ENCODE assay signal across 1 cellular context in genomic region chr2:237627463-237628321, GRCh38.
A peak's percentile ranks its signal among the peaks of the same experiment; 100 is the strongest.
TF ChIP-seq lines count a peak whose summit lies in the region.

LRRFIP1 (plus strand) TSS chr2:237627587; CDS start chr2:237627645, 58 bp downstream.

TF ChIP-seq in HepG2, 621 proteins besides CTCF, POLR2A, EP300 and RAD21 (continued from another document and continues in another):
- TF ChIP-seq, protein P1, sequence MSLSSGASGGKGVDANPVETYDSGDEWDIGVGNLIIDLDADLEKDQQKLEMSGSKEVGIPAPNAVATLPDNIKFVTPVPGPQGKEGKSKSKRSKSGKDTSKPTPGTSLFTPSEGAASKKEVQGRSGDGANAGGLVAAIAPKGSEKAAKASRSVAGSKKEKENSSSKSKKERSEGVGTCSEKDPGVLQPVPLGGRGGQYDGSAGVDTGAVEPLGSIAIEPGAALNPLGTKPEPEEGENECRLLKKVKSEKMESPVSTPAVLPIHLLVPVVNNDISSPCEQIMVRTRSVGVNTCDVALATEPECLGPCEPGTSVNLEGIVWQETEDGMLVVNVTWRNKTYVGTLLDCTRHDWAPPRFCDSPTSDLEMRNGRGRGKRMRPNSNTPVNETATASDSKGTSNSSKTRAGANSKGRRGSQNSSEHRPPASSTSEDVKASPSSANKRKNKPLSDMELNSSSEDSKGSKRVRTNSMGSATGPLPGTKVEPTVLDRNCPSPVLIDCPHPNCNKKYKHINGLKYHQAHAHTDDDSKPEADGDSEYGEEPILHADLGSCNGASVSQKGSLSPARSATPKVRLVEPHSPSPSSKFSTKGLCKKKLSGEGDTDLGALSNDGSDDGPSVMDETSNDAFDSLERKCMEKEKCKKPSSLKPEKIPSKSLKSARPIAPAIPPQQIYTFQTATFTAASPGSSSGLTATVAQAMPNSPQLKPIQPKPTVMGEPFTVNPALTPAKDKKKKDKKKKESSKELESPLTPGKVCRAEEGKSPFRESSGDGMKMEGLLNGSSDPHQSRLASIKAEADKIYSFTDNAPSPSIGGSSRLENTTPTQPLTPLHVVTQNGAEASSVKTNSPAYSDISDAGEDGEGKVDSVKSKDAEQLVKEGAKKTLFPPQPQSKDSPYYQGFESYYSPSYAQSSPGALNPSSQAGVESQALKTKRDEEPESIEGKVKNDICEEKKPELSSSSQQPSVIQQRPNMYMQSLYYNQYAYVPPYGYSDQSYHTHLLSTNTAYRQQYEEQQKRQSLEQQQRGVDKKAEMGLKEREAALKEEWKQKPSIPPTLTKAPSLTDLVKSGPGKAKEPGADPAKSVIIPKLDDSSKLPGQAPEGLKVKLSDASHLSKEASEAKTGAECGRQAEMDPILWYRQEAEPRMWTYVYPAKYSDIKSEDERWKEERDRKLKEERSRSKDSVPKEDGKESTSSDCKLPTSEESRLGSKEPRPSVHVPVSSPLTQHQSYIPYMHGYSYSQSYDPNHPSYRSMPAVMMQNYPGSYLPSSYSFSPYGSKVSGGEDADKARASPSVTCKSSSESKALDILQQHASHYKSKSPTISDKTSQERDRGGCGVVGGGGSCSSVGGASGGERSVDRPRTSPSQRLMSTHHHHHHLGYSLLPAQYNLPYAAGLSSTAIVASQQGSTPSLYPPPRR (CRISPR knock-in tag; IDR thresholded peaks at IDR 0.05; ENCODE audit: borderline replicate concordance), result no peak
- TF ChIP-seq, protein P2, sequence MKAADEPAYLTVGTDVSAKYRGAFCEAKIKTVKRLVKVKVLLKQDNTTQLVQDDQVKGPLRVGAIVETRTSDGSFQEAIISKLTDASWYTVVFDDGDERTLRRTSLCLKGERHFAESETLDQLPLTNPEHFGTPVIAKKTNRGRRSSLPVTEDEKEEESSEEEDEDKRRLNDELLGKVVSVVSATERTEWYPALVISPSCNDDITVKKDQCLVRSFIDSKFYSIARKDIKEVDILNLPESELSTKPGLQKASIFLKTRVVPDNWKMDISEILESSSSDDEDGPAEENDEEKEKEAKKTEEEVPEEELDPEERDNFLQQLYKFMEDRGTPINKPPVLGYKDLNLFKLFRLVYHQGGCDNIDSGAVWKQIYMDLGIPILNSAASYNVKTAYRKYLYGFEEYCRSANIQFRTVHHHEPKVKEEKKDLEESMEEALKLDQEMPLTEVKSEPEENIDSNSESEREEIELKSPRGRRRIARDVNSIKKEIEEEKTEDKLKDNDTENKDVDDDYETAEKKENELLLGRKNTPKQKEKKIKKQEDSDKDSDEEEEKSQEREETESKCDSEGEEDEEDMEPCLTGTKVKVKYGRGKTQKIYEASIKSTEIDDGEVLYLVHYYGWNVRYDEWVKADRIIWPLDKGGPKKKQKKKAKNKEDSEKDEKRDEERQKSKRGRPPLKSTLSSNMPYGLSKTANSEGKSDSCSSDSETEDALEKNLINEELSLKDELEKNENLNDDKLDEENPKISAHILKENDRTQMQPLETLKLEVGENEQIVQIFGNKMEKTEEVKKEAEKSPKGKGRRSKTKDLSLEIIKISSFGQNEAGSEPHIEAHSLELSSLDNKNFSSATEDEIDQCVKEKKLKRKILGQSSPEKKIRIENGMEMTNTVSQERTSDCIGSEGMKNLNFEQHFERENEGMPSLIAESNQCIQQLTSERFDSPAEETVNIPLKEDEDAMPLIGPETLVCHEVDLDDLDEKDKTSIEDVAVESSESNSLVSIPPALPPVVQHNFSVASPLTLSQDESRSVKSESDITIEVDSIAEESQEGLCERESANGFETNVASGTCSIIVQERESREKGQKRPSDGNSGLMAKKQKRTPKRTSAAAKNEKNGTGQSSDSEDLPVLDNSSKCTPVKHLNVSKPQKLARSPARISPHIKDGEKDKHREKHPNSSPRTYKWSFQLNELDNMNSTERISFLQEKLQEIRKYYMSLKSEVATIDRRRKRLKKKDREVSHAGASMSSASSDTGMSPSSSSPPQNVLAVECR (CRISPR knock-in tag; IDR thresholded peaks at IDR 0.05; ENCODE audit: borderline replicate concordance), result peak; percentile 34; the same call in 1 of the 2 replicates
- TF ChIP-seq ZNF770 (CRISPR knock-in tag; IDR thresholded peaks at IDR 0.05) (peak; percentile 39; the same call in 1 of the 2 replicates), ZKSCAN8 (CRISPR knock-in tag; IDR thresholded peaks at IDR 0.05; ENCODE audit: borderline replicate concordance) (no peak), ZNF44 (CRISPR knock-in tag; IDR thresholded peaks at IDR 0.05) (no peak), TOPORS (CRISPR knock-in tag; IDR thresholded peaks at IDR 0.05) (peak; percentile 62; the same call in 1 of the 2 replicates), ZNF138 (CRISPR knock-in tag; IDR thresholded peaks at IDR 0.05; ENCODE audit: low read depth) (no peak), ZNF816 (CRISPR knock-in tag; IDR thresholded peaks at IDR 0.05; ENCODE audit: borderline replicate concordance) (peak; percentile 52; the same call in 1 of the 2 replicates), KMT2A (CRISPR knock-in tag; IDR thresholded peaks at IDR 0.05) (no peak), MYC (CRISPR knock-in tag; IDR thresholded peaks at IDR 0.05; ENCODE audit: borderline replicate concordance) (peak; percentile 64), ATF5 (CRISPR knock-in tag; IDR thresholded peaks at IDR 0.05; ENCODE audit: low read depth) (no peak), TEAD3 (CRISPR knock-in tag; optimal IDR thresholded peaks at IDR 0.05; ENCODE audit: borderline replicate concordance) (peak; percentile 41), ZNF337 (CRISPR knock-in tag; IDR thresholded peaks at IDR 0.05; ENCODE audit: borderline replicate concordance, low read depth) (no peak), ZFX (CRISPR knock-in tag; IDR thresholded peaks at IDR 0.05; ENCODE audit: low read depth) (peak; percentile 78), ZNF446 (CRISPR knock-in tag; IDR thresholded peaks at IDR 0.05) (no peak), UBTF (CRISPR knock-in tag; IDR thresholded peaks at IDR 0.05) (peak; percentile 39; the same call in 1 of the 2 replicates), FOXA3 (CRISPR knock-in tag; IDR thresholded peaks at IDR 0.05) (no peak), MLLT10 (CRISPR knock-in tag; IDR thresholded peaks at IDR 0.05) (no peak), ETV5 (CRISPR knock-in tag; IDR thresholded peaks at IDR 0.05; ENCODE audit: borderline replicate concordance) (peak; percentile 7; the same call in 1 of the 2 replicates), KDM2A (CRISPR knock-in tag; IDR thresholded peaks at IDR 0.05; ENCODE audit: borderline replicate concordance, low read depth) (0 out of 2 replicates have a peak, but pooled peaks have one; percentile 9), YY1 (IDR thresholded peaks at IDR 0.05; ENCODE audit: insufficient read depth, insufficient replicate concordance, low read depth, low read length) (peak; percentile 11), TMF1 (CRISPR knock-in tag; IDR thresholded peaks at IDR 0.05; ENCODE audit: low read depth) (peak; percentile 44; the same call in 1 of the 2 replicates), ZNF782 (CRISPR knock-in tag; IDR thresholded peaks at IDR 0.05; ENCODE audit: borderline replicate concordance) (no peak), SP4 (CRISPR knock-in tag; IDR thresholded peaks at IDR 0.05) (0 out of 2 replicates have a peak, but pooled peaks have one; percentile 27), MAZ (IDR thresholded peaks at IDR 0.05; ENCODE audit: borderline replicate concordance, low read depth, low read length) (no peak), MAZ (CRISPR knock-in tag; IDR thresholded peaks at IDR 0.05; ENCODE audit: low read depth) (peak; percentile 12; the same call in 1 of the 2 replicates)
- TF ChIP-seq, protein P3, sequence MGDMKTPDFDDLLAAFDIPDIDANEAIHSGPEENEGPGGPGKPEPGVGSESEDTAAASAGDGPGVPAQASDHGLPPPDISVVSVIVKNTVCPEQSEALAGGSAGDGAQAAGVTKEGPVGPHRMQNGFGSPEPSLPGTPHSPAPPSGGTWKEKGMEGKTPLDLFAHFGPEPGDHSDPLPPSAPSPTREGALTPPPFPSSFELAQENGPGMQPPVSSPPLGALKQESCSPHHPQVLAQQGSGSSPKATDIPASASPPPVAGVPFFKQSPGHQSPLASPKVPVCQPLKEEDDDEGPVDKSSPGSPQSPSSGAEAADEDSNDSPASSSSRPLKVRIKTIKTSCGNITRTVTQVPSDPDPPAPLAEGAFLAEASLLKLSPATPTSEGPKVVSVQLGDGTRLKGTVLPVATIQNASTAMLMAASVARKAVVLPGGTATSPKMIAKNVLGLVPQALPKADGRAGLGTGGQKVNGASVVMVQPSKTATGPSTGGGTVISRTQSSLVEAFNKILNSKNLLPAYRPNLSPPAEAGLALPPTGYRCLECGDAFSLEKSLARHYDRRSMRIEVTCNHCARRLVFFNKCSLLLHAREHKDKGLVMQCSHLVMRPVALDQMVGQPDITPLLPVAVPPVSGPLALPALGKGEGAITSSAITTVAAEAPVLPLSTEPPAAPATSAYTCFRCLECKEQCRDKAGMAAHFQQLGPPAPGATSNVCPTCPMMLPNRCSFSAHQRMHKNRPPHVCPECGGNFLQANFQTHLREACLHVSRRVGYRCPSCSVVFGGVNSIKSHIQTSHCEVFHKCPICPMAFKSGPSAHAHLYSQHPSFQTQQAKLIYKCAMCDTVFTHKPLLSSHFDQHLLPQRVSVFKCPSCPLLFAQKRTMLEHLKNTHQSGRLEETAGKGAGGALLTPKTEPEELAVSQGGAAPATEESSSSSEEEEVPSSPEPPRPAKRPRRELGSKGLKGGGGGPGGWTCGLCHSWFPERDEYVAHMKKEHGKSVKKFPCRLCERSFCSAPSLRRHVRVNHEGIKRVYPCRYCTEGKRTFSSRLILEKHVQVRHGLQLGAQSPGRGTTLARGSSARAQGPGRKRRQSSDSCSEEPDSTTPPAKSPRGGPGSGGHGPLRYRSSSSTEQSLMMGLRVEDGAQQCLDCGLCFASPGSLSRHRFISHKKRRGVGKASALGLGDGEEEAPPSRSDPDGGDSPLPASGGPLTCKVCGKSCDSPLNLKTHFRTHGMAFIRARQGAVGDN (CRISPR knock-in tag; IDR thresholded peaks at IDR 0.05), result peak; percentile 82
- TF ChIP-seq, protein P4, sequence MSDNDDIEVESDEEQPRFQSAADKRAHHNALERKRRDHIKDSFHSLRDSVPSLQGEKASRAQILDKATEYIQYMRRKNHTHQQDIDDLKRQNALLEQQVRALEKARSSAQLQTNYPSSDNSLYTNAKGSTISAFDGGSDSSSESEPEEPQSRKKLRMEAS (IDR thresholded peaks at IDR 0.05), result peak; percentile 80
- TF ChIP-seq, protein P5, sequence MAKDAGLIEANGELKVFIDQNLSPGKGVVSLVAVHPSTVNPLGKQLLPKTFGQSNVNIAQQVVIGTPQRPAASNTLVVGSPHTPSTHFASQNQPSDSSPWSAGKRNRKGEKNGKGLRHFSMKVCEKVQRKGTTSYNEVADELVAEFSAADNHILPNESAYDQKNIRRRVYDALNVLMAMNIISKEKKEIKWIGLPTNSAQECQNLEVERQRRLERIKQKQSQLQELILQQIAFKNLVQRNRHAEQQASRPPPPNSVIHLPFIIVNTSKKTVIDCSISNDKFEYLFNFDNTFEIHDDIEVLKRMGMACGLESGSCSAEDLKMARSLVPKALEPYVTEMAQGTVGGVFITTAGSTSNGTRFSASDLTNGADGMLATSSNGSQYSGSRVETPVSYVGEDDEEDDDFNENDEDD (CRISPR knock-in tag; IDR thresholded peaks at IDR 0.05; ENCODE audit: borderline replicate concordance), result no peak
